In the genomic region with DNA sequence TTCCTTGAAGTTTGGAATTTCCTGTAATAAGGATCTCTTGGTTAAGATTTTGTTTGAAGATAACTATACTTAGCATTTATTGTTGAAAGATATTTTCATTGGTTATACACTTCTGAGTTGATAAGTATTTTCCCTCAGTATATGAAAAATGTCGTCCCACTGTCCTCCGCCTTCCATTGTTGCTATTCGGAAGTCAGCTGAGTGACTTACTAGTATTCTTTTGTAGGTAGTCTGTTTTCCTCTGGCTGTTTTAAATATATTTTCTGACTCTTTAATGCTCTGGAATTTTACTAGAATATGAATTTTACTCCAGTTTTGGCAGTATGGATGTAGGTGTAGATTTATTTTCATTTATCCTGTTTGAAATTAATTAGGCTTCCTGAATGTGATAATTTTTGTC, we compare ENCODE assay signal across 17 cellular contexts.
"Had no signal": no experiment of that assay in that cellular context is flagged by ENCODE, and none has a peak within 500 bp of the region (broad histone marks: within the 10 kb centered on the region; RNA-seq: fewer than 3 reads in every experiment).

No MANE protein-coding gene starts in this region.

- H3K4me3 Mint-ChIP-seq: activated CD4-positive, alpha-beta T cell treated with anti-CD3 and anti-CD28 coated beads for 36 hours; activated naive CD8-positive, alpha-beta T cell; activated T-helper 1 cell treated with anti-CD3 and anti-CD28 coated beads, Interleukin-12 subunit alpha, Interleukin-12 subunit beta, Interleukin-2, Interleukin-4 antibody, amounts not matched to agents 30 ng/mL and 10 ng/mL and 1 ng/mL, durations not matched to agents 14 hours and 24 hours and 36 hours; dendritic cell treated with granulocyte-macrophage colony-stimulating factor and Interleukin-4, amounts not matched to agents 40 ng/mL and 50 ng/mL, for 4 days; naive thymus-derived CD8-positive, alpha-beta T cell; stimulated activated naive B cell treated with anti-CD40 and anti-IgM and Interleukin-4, amounts not matched to agents 10 μg/mL and 1 μg/mL and 100 μg/mL, for 72 hours had no signal

- H3K27ac ChIP-seq: gastrocnemius medialis, heart left ventricle, thoracic aorta, upper lobe of left lung had no signal

- H3K27me3 Mint-ChIP-seq: activated CD4-positive, alpha-beta T cell treated with anti-CD3 and anti-CD28 coated beads for 36 hours; activated naive CD8-positive, alpha-beta T cell; dendritic cell treated with granulocyte-macrophage colony-stimulating factor and Interleukin-4, amounts not matched to agents 40 ng/mL and 50 ng/mL, for 4 days; stimulated activated naive B cell treated with anti-CD40 and anti-IgM and Interleukin-4, amounts not matched to agents 10 μg/mL and 1 μg/mL and 100 μg/mL, for 72 hours had no signal

- H3K4me3 ChIP-seq: gastrocnemius medialis, heart left ventricle, thoracic aorta, upper lobe of left lung had no signal

- H3K27ac Mint-ChIP-seq: activated CD4-positive, alpha-beta T cell treated with anti-CD3 and anti-CD28 coated beads for 36 hours; activated naive CD8-positive, alpha-beta T cell; activated T-helper 1 cell treated with anti-CD3 and anti-CD28 coated beads, Interleukin-12 subunit alpha, Interleukin-12 subunit beta, Interleukin-2, Interleukin-4 antibody, amounts not matched to agents 30 ng/mL and 10 ng/mL and 1 ng/mL, durations not matched to agents 14 hours and 24 hours and 36 hours; dendritic cell treated with granulocyte-macrophage colony-stimulating factor and Interleukin-4, amounts not matched to agents 40 ng/mL and 50 ng/mL, for 4 days; naive thymus-derived CD8-positive, alpha-beta T cell; stimulated activated naive B cell treated with anti-CD40 and anti-IgM and Interleukin-4, amounts not matched to agents 10 μg/mL and 1 μg/mL and 100 μg/mL, for 72 hours had no signal

- H3K4me1 ChIP-seq: gastrocnemius medialis, heart left ventricle, upper lobe of left lung had no signal

- H3K36me3 Mint-ChIP-seq: activated naive CD8-positive, alpha-beta T cell; stimulated activated naive B cell treated with anti-CD40 and anti-IgM and Interleukin-4, amounts not matched to agents 10 μg/mL and 1 μg/mL and 100 μg/mL, for 72 hours had no signal

- H3K4me1 Mint-ChIP-seq: activated CD4-positive, alpha-beta T cell treated with anti-CD3 and anti-CD28 coated beads for 36 hours; naive thymus-derived CD8-positive, alpha-beta T cell; stimulated activated naive B cell treated with anti-CD40 and anti-IgM and Interleukin-4, amounts not matched to agents 10 μg/mL and 1 μg/mL and 100 μg/mL, for 72 hours had no signal

- DNase-seq: activated CD4-positive, alpha-beta T cell treated with anti-CD3 and anti-CD28 coated beads for 36 hours; activated CD4-positive, alpha-beta T cell treated with anti-CD3 and anti-CD28 coated beads, Interleukin-2, amount 50 U/mL, for 48 hours; activated T-cell treated with anti-CD3 and anti-CD28 coated beads for 4 hours; amniotic stem cell; effector CD8-positive, alpha-beta T cell; gastrocnemius medialis; heart left ventricle; left ventricle myocardium superior; mesenchymal stem cell; naive thymus-derived CD8-positive, alpha-beta T cell; stimulated activated naive B cell treated with anti-CD40 and anti-IgM and Interleukin-4, amounts not matched to agents 10 μg/mL and 1 μg/mL and 100 μg/mL, for 72 hours; upper lobe of left lung had no signal

- ATAC-seq: activated CD4-positive, alpha-beta T cell treated with anti-CD3 and anti-CD28 coated beads for 36 hours; esophagus mucosa; gastrocnemius medialis; heart left ventricle; left ventricle myocardium superior; naive thymus-derived CD8-positive, alpha-beta T cell; stimulated activated naive B cell treated with anti-CD40 and anti-IgM and Interleukin-4, amounts not matched to agents 10 μg/mL and 1 μg/mL and 100 μg/mL, for 72 hours had no signal

- H3K36me3 ChIP-seq: gastrocnemius medialis, heart left ventricle, thoracic aorta, upper lobe of left lung had no signal

- H3K27me3 ChIP-seq: gastrocnemius medialis, heart left ventricle, upper lobe of left lung had no signal
